In genomic region chr17:20085283-20085875, GRCh38 we compare ENCODE assay signal across 19 cellular contexts.
DNase-seq lines count a peak whose midpoint lies in the region; ATAC-seq and TF ChIP-seq lines count a peak whose summit lies in the region.
"Had no signal": no experiment of that assay in that cellular context is flagged by ENCODE, and none has a peak within 500 bp of the region (broad histone marks: within the 10 kb centered on the region; RNA-seq: fewer than 3 reads in every experiment).

No MANE protein-coding gene starts in this region.

- peaks cover 21% of the 10 kb centered on the region for H3F3A ChIP-seq in MM.1S (ENCODE audit: insufficient read depth, low read length)

- TF ChIP-seq CTCF in CD14-positive monocyte (IDR thresholded peaks at IDR 0.05) (no peak), MM.1S (IDR thresholded peaks at IDR 0.05; ENCODE audit: low read length) (no peak), endodermal cell (conservative IDR thresholded peaks at IDR 0.05) (peak; percentile 40), progenitor cell of endocrine pancreas (IDR thresholded peaks at IDR 0.05; ENCODE audit: unreplicated experiment) (no peak)

- H3K79me2 ChIP-seq in MM.1S (ENCODE audit: low read length): peaks cover 85% of the 10 kb centered on the region

- intact Hi-C loops in CD14-positive monocyte (cut with micrococcal nuclease): no loop called here

- H3K9me3 ChIP-seq in MM.1S (replicated peaks; ENCODE audit: insufficient read depth, low read length): no peaks in the 10 kb centered on the region
- H3K9me3 ChIP-seq in endodermal cell (ENCODE audit: control insufficient read depth, low read length): no peaks in the 10 kb centered on the region

- no peak overlapping the region for H3K9ac ChIP-seq in MM.1S (ENCODE audit: low read length)
- H3K9ac ChIP-seq in endodermal cell (ENCODE audit: extremely low read depth, low read length, poor library complexity, severe bottlenecking): no peak overlapping the region

- H3K27me3 ChIP-seq in MM.1S (replicated peaks; ENCODE audit: insufficient read depth, low read length): no peaks in the 10 kb centered on the region
- H3K27me3 ChIP-seq in endodermal cell (ENCODE audit: control insufficient read depth, insufficient read depth, low read length, poor library complexity, severe bottlenecking): no peaks in the 10 kb centered on the region
- H3K27me3 ChIP-seq: cardiac muscle cell had no signal

- H3K9me3 Mint-ChIP-seq in CD14-positive monocyte: no peaks in the 10 kb centered on the region
- H3K9me3 Mint-ChIP-seq in endodermal cell: no peaks in the 10 kb centered on the region
- peaks cover 14% of the 10 kb centered on the region for H3K9me3 Mint-ChIP-seq in progenitor cell of endocrine pancreas (ENCODE audit: low read depth)
- H3K9me3 Mint-ChIP-seq in activated naive CD8-positive, alpha-beta T cell treated with anti-CD3 and anti-CD28 coated beads for 36 hours: no peaks in the 10 kb centered on the region
- H3K9me3 Mint-ChIP-seq: memory B cell; neural crest cell; stimulated activated memory B cell treated with anti-CD40 and anti-IgM and Interleukin-4, amounts not matched to agents 10 μg/mL and 1 μg/mL and 100 μg/mL, for 72 hours had no signal

- H3K9me2 ChIP-seq in MM.1S (replicated peaks; ENCODE audit: insufficient read depth, low read length): no peaks in the 10 kb centered on the region

- H3K4me2 ChIP-seq in MM.1S (ENCODE audit: low read depth, low read length): 0 out of 2 replicates have a peak overlapping the region, but pooled peaks have one; percentile 25

- H3K27me3 Mint-ChIP-seq in CD14-positive monocyte (ENCODE audit: low read depth in 3 of 3) (no peaks in the 10 kb centered on the region), endodermal cell (ENCODE audit: insufficient read depth) (peaks cover 3% of the 10 kb centered on the region), progenitor cell of endocrine pancreas (peaks cover 53% of the 10 kb centered on the region)
- H3K27me3 Mint-ChIP-seq in activated naive CD8-positive, alpha-beta T cell treated with anti-CD3 and anti-CD28 coated beads for 36 hours: peaks cover 4% of the 10 kb centered on the region

- ATAC-seq in HG02759 (IDR thresholded peaks at IDR 0.05; ENCODE audit: unreplicated experiment): no peak
- no peak for ATAC-seq in HG03159 (IDR thresholded peaks at IDR 0.05; ENCODE audit: unreplicated experiment)
- ATAC-seq: stimulated activated memory B cell treated with anti-CD40 and anti-IgM and Interleukin-4, amounts not matched to agents 10 μg/mL and 1 μg/mL and 100 μg/mL, for 72 hours had no signal

- H3K27ac ChIP-seq in MM.1S (ENCODE audit: low read length): peak overlapping the region; percentile 30; the same call in 1 of the 2 replicates
- H3K27ac ChIP-seq in endodermal cell (ENCODE audit: low read depth, low read length): peak overlapping the region; percentile 30
- H3K27ac ChIP-seq: cardiac muscle cell had no signal

- H3K27ac Mint-ChIP-seq in CD14-positive monocyte (peak overlapping the region in 5 of 7 donors; percentile 28 to 81 (median 65)), endodermal cell (no peak overlapping the region), progenitor cell of endocrine pancreas (peak overlapping the region; percentile 21)
- no peak overlapping the region for H3K27ac Mint-ChIP-seq in activated naive CD8-positive, alpha-beta T cell treated with anti-CD3 and anti-CD28 coated beads for 36 hours
- H3K27ac Mint-ChIP-seq: memory B cell; stimulated activated memory B cell treated with anti-CD40 and anti-IgM and Interleukin-4, amounts not matched to agents 10 μg/mL and 1 μg/mL and 100 μg/mL, for 72 hours had no signal

- no peak for DNase-seq in CD14-positive monocyte (ENCODE audit: low spot score)
- DNase-seq in MM.1S: no peak
- peak; percentile 44 for DNase-seq in endodermal cell
- DNase-seq in progenitor cell of endocrine pancreas (ENCODE audit: low spot score, unreplicated experiment): no peak
- DNase-seq in HCEC 1CT: no peak
- DNase-seq in activated naive CD8-positive, alpha-beta T cell treated with anti-CD3 and anti-CD28 coated beads for 36 hours: no peak
- DNase-seq: activated CD8-positive, alpha-beta memory T cell treated with anti-CD3 and anti-CD28 coated beads, Interleukin-2, amount 50 U/mL, for 48 hours; activated naive CD4-positive, alpha-beta T cell; GDM1; IMR-90; NCI-H1092 treated with DMSO at 0.1 percent for 48 hours; NCI-H2171; T-helper 9 cell had no signal

- H3K36me3 ChIP-seq in MM.1S (replicated peaks; ENCODE audit: insufficient read depth, low read length): no peaks in the 10 kb centered on the region
- no peaks in the 10 kb centered on the region for H3K36me3 ChIP-seq in endodermal cell (ENCODE audit: control insufficient read depth, insufficient read depth, low read length)
- H3K36me3 ChIP-seq: cardiac muscle cell had no signal

- WGBS in endodermal cell (ENCODE audit: insufficient coverage in 1 of 2, insufficient read length in 1 of 2), 2 experiments: 85 to 87% methylated on average over 17 of the region's 17 CpGs

- peaks cover 62% of the 10 kb centered on the region for H3K4me1 Mint-ChIP-seq in CD14-positive monocyte
- peaks cover 1% of the 10 kb centered on the region for H3K4me1 Mint-ChIP-seq in endodermal cell
- H3K4me1 Mint-ChIP-seq in progenitor cell of endocrine pancreas (ENCODE audit: low read depth): peaks cover 38% of the 10 kb centered on the region
- no peaks in the 10 kb centered on the region for H3K4me1 Mint-ChIP-seq in activated naive CD8-positive, alpha-beta T cell treated with anti-CD3 and anti-CD28 coated beads for 36 hours
- H3K4me1 Mint-ChIP-seq: memory B cell had no signal

- H4K20me1 ChIP-seq in MM.1S (ENCODE audit: insufficient read depth, low read length): no peaks in the 10 kb centered on the region

- H3K4me3 ChIP-seq in MM.1S (ENCODE audit: low read length): no peak overlapping the region
- H3K4me3 ChIP-seq in endodermal cell (ENCODE audit: low read length): no peak overlapping the region
- H3K4me3 ChIP-seq: cardiac muscle cell had no signal

- H3K4me3 Mint-ChIP-seq in CD14-positive monocyte (no peak overlapping the region), endodermal cell (no peak overlapping the region), progenitor cell of endocrine pancreas (ENCODE audit: low read depth) (no peak overlapping the region)
- H3K4me3 Mint-ChIP-seq in activated naive CD8-positive, alpha-beta T cell treated with anti-CD3 and anti-CD28 coated beads for 36 hours: no peak overlapping the region
- H3K4me3 Mint-ChIP-seq: memory B cell; neural crest cell; stimulated activated memory B cell treated with anti-CD40 and anti-IgM and Interleukin-4, amounts not matched to agents 10 μg/mL and 1 μg/mL and 100 μg/mL, for 72 hours had no signal

- peaks cover 26 to 60% of the 10 kb centered on the region in 2 donors for H3K36me3 Mint-ChIP-seq in CD14-positive monocyte
- no peaks in the 10 kb centered on the region for H3K36me3 Mint-ChIP-seq in endodermal cell (ENCODE audit: low read depth)
- peaks cover 8% of the 10 kb centered on the region for H3K36me3 Mint-ChIP-seq in progenitor cell of endocrine pancreas (ENCODE audit: insufficient read depth)
- no peaks in the 10 kb centered on the region for H3K36me3 Mint-ChIP-seq in activated naive CD8-positive, alpha-beta T cell treated with anti-CD3 and anti-CD28 coated beads for 36 hours
- H3K36me3 Mint-ChIP-seq: memory B cell; stimulated activated memory B cell treated with anti-CD40 and anti-IgM and Interleukin-4, amounts not matched to agents 10 μg/mL and 1 μg/mL and 100 μg/mL, for 72 hours had no signal

- H3K4me1 ChIP-seq in MM.1S (ENCODE audit: low read length) (peaks cover 33% of the 10 kb centered on the region), endodermal cell (ENCODE audit: control insufficient read depth, insufficient read depth, low read length) (no peaks in the 10 kb centered on the region)

- no peak overlapping the region for H2AFZ ChIP-seq in MM.1S (ENCODE audit: low read length)

Comparison
In these comparisons a context has a peak if more than half of its experiments do, and no peak if none do; other contexts are left out.
1. H3K27ac Mint-ChIP-seq: peak in CD14-positive monocyte (5 of 7) and progenitor cell of endocrine pancreas (single experiment); none in endodermal cell (single experiment) and activated naive CD8-positive, alpha-beta T cell treated with anti-CD3 and anti-CD28 coated beads for 36 hours (single experiment).